Comparison of ENCODE assay signal across 11 cellular contexts in the genomic region with DNA sequence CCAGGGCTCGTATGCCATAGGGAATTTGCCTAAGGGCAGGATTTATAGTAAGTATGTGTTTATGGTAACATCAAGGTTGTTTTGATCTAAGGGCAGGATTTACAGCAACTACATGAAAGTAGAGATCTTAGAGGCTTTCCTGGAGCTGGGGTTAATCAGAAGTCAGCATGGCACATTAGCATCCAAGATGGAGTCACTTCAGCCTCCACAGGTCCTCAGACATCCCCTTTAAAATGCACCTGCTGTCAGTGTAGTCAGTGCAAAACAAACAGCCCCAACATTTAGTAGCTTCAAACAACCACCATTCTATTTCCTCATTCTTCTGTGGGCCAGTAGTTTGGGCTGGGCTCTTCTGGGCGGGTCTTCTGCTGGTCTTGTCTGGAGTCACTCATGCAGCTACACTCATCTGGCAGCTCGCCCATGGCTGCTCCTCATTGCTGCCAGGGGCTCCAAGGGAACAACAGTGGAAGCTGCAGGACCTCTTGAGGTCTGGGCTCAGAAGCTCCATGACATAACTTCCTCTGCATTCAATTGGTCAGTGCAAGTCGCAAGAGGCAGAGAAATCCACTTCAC.
DNase-seq lines count a peak whose midpoint lies in the region; ATAC-seq, FAIRE-seq and TF ChIP-seq lines count a peak whose summit lies in the region.
"Had no signal": no experiment of that assay in that cellular context is flagged by ENCODE, and none has a peak within 500 bp of the region (broad histone marks: within the 10 kb centered on the region; RNA-seq: fewer than 3 reads in every experiment).

No MANE protein-coding gene starts in this region.

- no peaks in the 10 kb centered on the region for H3K36me3 Mint-ChIP-seq in type B pancreatic cell

- TF ChIP-seq CTCF in heart left ventricle (IDR thresholded peaks at IDR 0.05) (no peak), type B pancreatic cell (conservative IDR thresholded peaks at IDR 0.05) (no peak)

- H3K4me3 ChIP-seq in heart left ventricle, result no peak overlapping the region
- H3K4me3 ChIP-seq: BLaER1, vagina had no signal

- peaks cover 24% of the 10 kb centered on the region for H3K4me1 Mint-ChIP-seq in type B pancreatic cell (ENCODE audit: unreplicated experiment)
- H3K4me1 Mint-ChIP-seq: central memory CD8-positive, alpha-beta T cell had no signal

- no peaks in the 10 kb centered on the region for H3K4me1 ChIP-seq in heart left ventricle
- H3K4me1 ChIP-seq: vagina had no signal

- TF ChIP-seq POLR2A in heart left ventricle (IDR thresholded peaks at IDR 0.05), result no peak

- no peaks in the 10 kb centered on the region for H3K36me3 ChIP-seq in heart left ventricle
- H3K36me3 ChIP-seq: BLaER1, vagina had no signal

- peaks cover 0 to 5% (median 0%) of the 10 kb centered on the region in 9 donors for H3K27me3 ChIP-seq in heart left ventricle
- H3K27me3 ChIP-seq: BLaER1, vagina had no signal

- peaks cover 0 to 8% (median 2%) of the 10 kb centered on the region in 12 donors for H3K9me3 ChIP-seq in heart left ventricle

- intact Hi-C loops in heart left ventricle (cut with DNase I), result no loop called here

- H3K27me3 Mint-ChIP-seq in type B pancreatic cell, result peaks cover 13% of the 10 kb centered on the region
- H3K27me3 Mint-ChIP-seq: central memory CD8-positive, alpha-beta T cell had no signal

- H3K4me3 Mint-ChIP-seq in type B pancreatic cell, result peak overlapping the region; percentile 34
- H3K4me3 Mint-ChIP-seq: central memory CD8-positive, alpha-beta T cell had no signal

- WGBS in heart left ventricle, 4 donors, result 63 to 77% (median 70%) methylated on average over 2 to 4 of the region's 4 CpGs

- peak in 3 of 4 donors; percentile 50 to 68 (median 59) for ATAC-seq in heart left ventricle
- no peak for ATAC-seq in GM21367 (IDR thresholded peaks at IDR 0.05; ENCODE audit: unreplicated experiment)
- ATAC-seq in stimulated activated naive CD8-positive, alpha-beta T cell treated with anti-CD3 and anti-CD28 coated beads, Interleukin-15, Interleukin-2, amounts not matched to agents 100 U/mL and 50 U/mL, for 24 hours, result no peak

- H3K27ac Mint-ChIP-seq in type B pancreatic cell, result peak overlapping the region; percentile 78

- peak; percentile 34 for DNase-seq in SIG-M5 treated with dmso at 0.1 percent for 504 hours (lab: John Stamatoyannopoulos, UW; ENCODE audit: unreplicated experiment)
- DNase-seq in SIG-M5 (lab: John Stamatoyannopoulos, UW), result no peak
- peak; percentile 37 for DNase-seq in RCC 7860 (ENCODE audit: low spot score)
- DNase-seq in heart left ventricle, result peak in 2 of 5 donors; percentile 42 to 45
- DNase-seq in type B pancreatic cell (ENCODE audit: extremely low spot score, unreplicated experiment), result no peak
- no peak for DNase-seq in COLO829 (ENCODE audit: low spot score)
- no peak for DNase-seq in stimulated activated naive CD8-positive, alpha-beta T cell treated with anti-CD3 and anti-CD28 coated beads, Interleukin-15, Interleukin-2, amounts not matched to agents 100 U/mL and 50 U/mL, for 24 hours

- FAIRE-seq in RCC 7860 (lab: Jason Lieb, UNC), result no peak

- no peak overlapping the region for H3K27ac ChIP-seq in heart left ventricle
- H3K27ac ChIP-seq: BLaER1, vagina had no signal

- peaks cover 1% of the 10 kb centered on the region for H3K9me3 Mint-ChIP-seq in type B pancreatic cell
- H3K9me3 Mint-ChIP-seq: central memory CD8-positive, alpha-beta T cell had no signal

Comparison
In these comparisons a context has a peak if more than half of its experiments do, and no peak if none do; other contexts are left out.
1. DNase-seq: peak in SIG-M5 treated with dmso at 0.1 percent for 504 hours (single experiment) and RCC 7860 (single experiment); none in SIG-M5 (single experiment), type B pancreatic cell (single experiment), COLO829 (single experiment) and stimulated activated naive CD8-positive, alpha-beta T cell treated with anti-CD3 and anti-CD28 coated beads, Interleukin-15, Interleukin-2, amounts not matched to agents 100 U/mL and 50 U/mL, for 24 hours (single experiment).
2. ATAC-seq: peak in heart left ventricle (3 of 4); none in GM21367 (single experiment) and stimulated activated naive CD8-positive, alpha-beta T cell treated with anti-CD3 and anti-CD28 coated beads, Interleukin-15, Interleukin-2, amounts not matched to agents 100 U/mL and 50 U/mL, for 24 hours (single experiment).